35 cellular contexts compared by ENCODE assay signal in genomic region chr9:106532616-106533015, GRCh38.
"Had no signal": no experiment of that assay in that cellular context is flagged by ENCODE, and none has a peak within 500 bp of the region (broad histone marks: within the 10 kb centered on the region; RNA-seq: fewer than 3 reads in every experiment).

No MANE protein-coding gene starts in this region.

- ATAC-seq: activated CD4-positive, CD25-positive, alpha-beta regulatory T cell treated with anti-CD3 and anti-CD28 coated beads, Interleukin-2, amount 50 U/mL, for 24 hours; activated naive CD4-positive, alpha-beta T cell treated with anti-CD3 and anti-CD28 coated beads, Interleukin-2, amount 50 U/mL, for 72 hours; activated T-cell treated with anti-CD3 and anti-CD28 coated beads, Interleukin-2, amount 50 U/mL, for 4 hours; Panc1 had no signal

- H3K4me2 ChIP-seq: KMS-11, SK-N-SH had no signal

- H3K27me3 Mint-ChIP-seq: activated CD4-positive, alpha-beta memory T cell treated with anti-CD3 and anti-CD28 coated beads for 36 hours; brain had no signal

- H3K9me3 Mint-ChIP-seq: activated T-helper 1 cell treated with anti-CD3 and anti-CD28 coated beads, Interleukin-12 subunit alpha, Interleukin-12 subunit beta, Interleukin-2, Interleukin-4 antibody, amounts not matched to agents 30 ng/mL and 10 ng/mL and 1 ng/mL, durations not matched to agents 14 hours and 24 hours and 36 hours; brain had no signal

- H3K9ac ChIP-seq: KMS-11, SK-N-SH had no signal

- H3K27ac Mint-ChIP-seq: activated CD4-positive, alpha-beta memory T cell treated with anti-CD3 and anti-CD28 coated beads for 36 hours; activated naive CD4-positive, alpha-beta T cell treated with anti-CD3 and anti-CD28 coated beads for 36 hours; activated naive CD4-positive, alpha-beta T cell treated with anti-CD3 and anti-CD28 coated beads, Interleukin-2, amount 50 U/mL, for 72 hours; activated T-helper 1 cell treated with anti-CD3 and anti-CD28 coated beads, Interleukin-12 subunit alpha, Interleukin-12 subunit beta, Interleukin-2, Interleukin-4 antibody, amounts not matched to agents 30 ng/mL and 10 ng/mL and 1 ng/mL, durations not matched to agents 14 hours and 24 hours and 36 hours; brain; T-helper 1 cell treated with Interleukin-12 subunit alpha and Interleukin-12 subunit beta and Interleukin-4 antibody, amounts not matched to agents 30 μg/mL and 1 μg/mL, for 36 hours; T-helper 2 cell treated with Interferon-gamma antibody and Interleukin-4, amounts not matched to agents 5 μg/mL and 100 μg/mL, for 36 hours had no signal

- H3K27ac ChIP-seq: adrenal gland, KMS-11, SJSA1 had no signal

- FAIRE-seq: bronchial epithelial cell, TTC549 had no signal

- H3K4me1 ChIP-seq: adrenal gland, SJSA1 had no signal

- H3K4me3 Mint-ChIP-seq: activated CD4-positive, alpha-beta memory T cell treated with anti-CD3 and anti-CD28 coated beads for 36 hours; activated naive CD4-positive, alpha-beta T cell treated with anti-CD3 and anti-CD28 coated beads for 36 hours; activated T-cell treated with anti-CD3 and anti-CD28 coated beads, Interleukin-2, amount 50 U/mL, for 4 hours; activated T-helper 1 cell treated with anti-CD3 and anti-CD28 coated beads, Interleukin-12 subunit alpha, Interleukin-12 subunit beta, Interleukin-2, Interleukin-4 antibody, amounts not matched to agents 30 ng/mL and 10 ng/mL and 1 ng/mL, durations not matched to agents 14 hours and 24 hours and 36 hours; brain; T-helper 1 cell treated with Interleukin-12 subunit alpha and Interleukin-12 subunit beta and Interleukin-4 antibody, amounts not matched to agents 30 μg/mL and 1 μg/mL, for 36 hours; T-helper 2 cell treated with Interferon-gamma antibody and Interleukin-4, amounts not matched to agents 5 μg/mL and 100 μg/mL, for 36 hours had no signal

- H3K36me3 ChIP-seq: adrenal gland, SJSA1 had no signal

- DNase-seq: activated CD4-positive, alpha-beta memory T cell treated with anti-CD3 and anti-CD28 coated beads for 36 hours; activated CD4-positive, alpha-beta T cell treated with anti-CD3 and anti-CD28 coated beads for 4 hours; activated CD4-positive, alpha-beta T cell treated with anti-CD3 and anti-CD28 coated beads, Interleukin-2, amount 50 U/mL, for 1 hour; activated CD8-positive, alpha-beta memory T cell treated with anti-CD3 and anti-CD28 coated beads, Interleukin-2, amount 50 U/mL, for 4 hours; activated gamma-delta T cell treated with Interleukin-2 at 50 U/mL for 16 hours; activated naive CD4-positive, alpha-beta T cell treated with anti-CD3 and anti-CD28 coated beads for 36 hours; activated T-cell treated with anti-CD3 and anti-CD28 coated beads for 4 hours; activated T-cell treated with anti-CD3 and anti-CD28 coated beads, Interleukin-2, amount 50 U/mL, for 4 hours; adrenal gland; caudate nucleus; cerebellar nuclear complex; MM.1S; MV-4-11; NCI-H1092; NCI-H146; NCI-H187; NCI-H2081; NCI-H2227 treated with DMSO at 0.1 percent for 48 hours; NCI-H510A treated with DMSO at 0.1 percent for 48 hours; NCI-H526 treated with DMSO at 0.1 percent for 48 hours; NCI-H774; RPMI8226; SHP77 treated with DMSO at 0.1 percent for 48 hours; SK-N-SH had no signal

- H3K36me3 Mint-ChIP-seq: activated CD4-positive, alpha-beta memory T cell treated with anti-CD3 and anti-CD28 coated beads for 36 hours; activated naive CD4-positive, alpha-beta T cell treated with anti-CD3 and anti-CD28 coated beads, Interleukin-2, amount 50 U/mL, for 72 hours; brain had no signal

- H3K9me2 ChIP-seq: SK-N-SH had no signal

- H3K27me3 ChIP-seq: adrenal gland, SJSA1 had no signal

- H3K9me3 ChIP-seq: adrenal gland, SJSA1, SK-N-SH had no signal

- H3K4me3 ChIP-seq: adrenal gland, SJSA1 had no signal
